Comparison of ENCODE assay signal across 13 cellular contexts in the genomic region with DNA sequence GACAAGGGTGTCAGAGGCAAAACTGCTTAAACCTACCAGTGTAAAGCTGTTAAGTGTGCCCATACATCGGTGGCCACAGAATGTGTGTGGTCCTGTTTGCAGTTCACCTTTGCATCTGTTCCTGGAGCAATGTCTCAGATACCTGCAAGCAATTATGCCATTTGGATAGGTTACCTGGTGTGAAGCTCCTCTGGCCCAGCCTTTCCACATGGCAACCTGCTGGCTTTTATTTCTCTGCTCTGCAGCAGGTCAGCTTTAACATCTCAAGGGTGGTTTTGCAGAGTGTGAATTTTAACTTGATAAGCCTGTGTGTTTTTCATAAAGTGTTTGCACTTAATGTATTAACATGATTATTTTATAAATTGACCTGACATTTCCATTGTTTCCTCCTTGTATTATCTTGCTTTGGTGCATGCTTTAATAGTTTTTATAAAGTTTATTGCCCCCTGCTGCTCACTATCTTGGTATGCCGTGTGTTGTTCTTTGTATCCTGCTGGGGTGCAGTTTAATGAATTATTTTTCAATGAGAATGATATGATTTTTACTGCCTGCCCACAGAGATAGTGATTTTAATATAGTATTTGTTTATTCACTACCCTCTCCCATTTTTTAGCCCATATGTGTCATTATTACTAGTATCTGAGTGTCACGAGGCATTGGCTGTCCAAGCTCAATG.
"Had no signal": no experiment of that assay in that cellular context is flagged by ENCODE, and none has a peak within 500 bp of the region (broad histone marks: within the 10 kb centered on the region; RNA-seq: fewer than 3 reads in every experiment).

No MANE protein-coding gene starts in this region.

- H3K27me3 ChIP-seq: suprapubic skin had no signal

- H3K27ac ChIP-seq: lower lobe of right lung, prostate gland, suprapubic skin had no signal

- H3K36me3 ChIP-seq: lower lobe of right lung, prostate gland, suprapubic skin had no signal

- DNase-seq: activated CD4-positive, CD25-positive, alpha-beta regulatory T cell treated with anti-CD3 and anti-CD28 coated beads, Interleukin-2, amount 50 U/mL, for 72 hours; activated naive CD4-positive, alpha-beta T cell; activated naive CD8-positive, alpha-beta T cell treated with anti-CD3 and anti-CD28 coated beads, Interleukin-2, amount 10 ng/mL, durations not matched to agents 7 days and 5 days; activated T-cell treated with anti-CD3 and anti-CD28 coated beads for 4 hours; effector CD8-positive, alpha-beta T cell; head of caudate nucleus; left colon; lower lobe of right lung; midbrain; right cardiac atrium; T1000 had no signal

- H3K4me3 ChIP-seq: lower lobe of right lung, prostate gland, suprapubic skin had no signal

- H3K4me1 ChIP-seq: lower lobe of right lung, prostate gland, suprapubic skin had no signal

- ATAC-seq: left colon, lower lobe of right lung, right cardiac atrium had no signal
